Comparison of ENCODE assay signal across 11 cellular contexts in genomic region chr17:36657390-36657762, GRCh38. TPM values are rescaled to one million over a fixed set of nuclear protein-coding genes. Genes with fewer than 3 reads are reported as not detected.
DNase-seq lines count a peak whose midpoint lies in the region; ATAC-seq, FAIRE-seq and TF ChIP-seq lines count a peak whose summit lies in the region.
"Had no signal": no experiment of that assay in that cellular context is flagged by ENCODE, and none has a peak within 500 bp of the region (broad histone marks: within the 10 kb centered on the region; RNA-seq: fewer than 3 reads in every experiment).

No MANE protein-coding gene starts in this region.

- intact Hi-C loops in kidney (cut with DNase I): no loop called here

- H3K27me3 Mint-ChIP-seq in T-helper 2 cell treated with Interferon-gamma antibody and Interleukin-4, amounts not matched to agents 5 μg/mL and 100 μg/mL, for 36 hours (ENCODE audit: low read depth): peaks cover 54% of the 10 kb centered on the region

- H3K27ac ChIP-seq in brain microvascular endothelial cell: no peak overlapping the region
- H3K27ac ChIP-seq in kidney (ENCODE audit: low read depth in 2 of 2, low read length in 2 of 2): no peak overlapping the region

- peaks cover 16% of the 10 kb centered on the region for H3K27me3 ChIP-seq in brain microvascular endothelial cell (replicated peaks)

- in situ Hi-C loops in brain microvascular endothelial cell (cut with HindIII; ENCODE audit: low pct_ligation_motif_present, low sequenced_read_pairs): no loop called here

- H3K36me3 Mint-ChIP-seq in T-helper 2 cell treated with Interferon-gamma antibody and Interleukin-4, amounts not matched to agents 5 μg/mL and 100 μg/mL, for 36 hours (ENCODE audit: low read depth): no peaks in the 10 kb centered on the region
- H3K36me3 Mint-ChIP-seq in stimulated activated effector memory CD8-positive, alpha-beta T cell treated with anti-CD3 and anti-CD28 coated beads, Interleukin-12 subunit alpha, Interleukin-12 subunit beta, amount 100 ng/mL, for 72 hours: no peaks in the 10 kb centered on the region

- FAIRE-seq in kidney (lab: Jason Lieb, UNC): no peak
- FAIRE-seq: A204.1, keratinocyte had no signal

- H3K4me1 Mint-ChIP-seq in T-helper 2 cell treated with Interferon-gamma antibody and Interleukin-4, amounts not matched to agents 5 μg/mL and 100 μg/mL, for 36 hours (ENCODE audit: low read depth): peaks cover 1% of the 10 kb centered on the region
- H3K4me1 Mint-ChIP-seq in stimulated activated effector memory CD8-positive, alpha-beta T cell treated with anti-CD3 and anti-CD28 coated beads, Interleukin-12 subunit alpha, Interleukin-12 subunit beta, amount 100 ng/mL, for 72 hours: peaks cover 4% of the 10 kb centered on the region

- no peaks in the 10 kb centered on the region for H3K9me3 Mint-ChIP-seq in T-helper 2 cell treated with Interferon-gamma antibody and Interleukin-4, amounts not matched to agents 5 μg/mL and 100 μg/mL, for 36 hours
- H3K9me3 Mint-ChIP-seq in stimulated activated effector memory CD8-positive, alpha-beta T cell treated with anti-CD3 and anti-CD28 coated beads, Interleukin-12 subunit alpha, Interleukin-12 subunit beta, amount 100 ng/mL, for 72 hours: no peaks in the 10 kb centered on the region

- H3K9ac ChIP-seq in kidney (ENCODE audit: low read length in 2 of 2): no peak overlapping the region

- H3K4me3 ChIP-seq in brain microvascular endothelial cell (ENCODE audit: low read depth, low read length): peak overlapping the region; percentile 47
- peak overlapping the region; percentile 34 to 41 for H3K4me3 ChIP-seq in kidney (ENCODE audit: low read length in 2 of 2)

- no peaks in the 10 kb centered on the region for H3K9me3 ChIP-seq in kidney (ENCODE audit: control insufficient read depth in 1 of 2, low read length in 2 of 2)

- H3K36me3 ChIP-seq in brain microvascular endothelial cell (replicated peaks) (no peaks in the 10 kb centered on the region), kidney (ENCODE audit: control insufficient read depth in 1 of 2, insufficient read depth in 2 of 2, low read length in 2 of 2) (no peaks in the 10 kb centered on the region)

- TF ChIP-seq CTCF in brain microvascular endothelial cell (IDR thresholded peaks at IDR 0.05; ENCODE audit: low read depth, low read length, missing control alignments) (no peak), kidney (IDR thresholded peaks at IDR 0.05; ENCODE audit: borderline replicate concordance, extremely low read depth, insufficient read depth) (no peak)

- H3K4me3 Mint-ChIP-seq in T-helper 2 cell treated with Interferon-gamma antibody and Interleukin-4, amounts not matched to agents 5 μg/mL and 100 μg/mL, for 36 hours: peak overlapping the region; percentile 11
- peak overlapping the region; percentile 49 for H3K4me3 Mint-ChIP-seq in stimulated activated effector memory CD8-positive, alpha-beta T cell treated with anti-CD3 and anti-CD28 coated beads, Interleukin-12 subunit alpha, Interleukin-12 subunit beta, amount 100 ng/mL, for 72 hours

- peaks cover 0 to 5% of the 10 kb centered on the region in 2 donors for H3K4me1 ChIP-seq in kidney (ENCODE audit: control insufficient read depth in 1 of 2, insufficient read depth in 1 of 2, low read depth in 1 of 2, low read length in 2 of 2)

- no peak for DNase-seq in T-helper 2 cell treated with Interferon-gamma antibody and Interleukin-4, amounts not matched to agents 5 μg/mL and 100 μg/mL, for 36 hours (ENCODE audit: low spot score)
- no peak for DNase-seq in T-helper 2 cell
- DNase-seq in brain microvascular endothelial cell: no peak
- DNase-seq in kidney: no peak
- no peak for DNase-seq in stimulated activated effector memory CD8-positive, alpha-beta T cell treated with anti-CD3 and anti-CD28 coated beads, Interleukin-12 subunit alpha, Interleukin-12 subunit beta, amount 100 ng/mL, for 72 hours (ENCODE audit: low spot score in 2 of 2)
- no peak for DNase-seq in stimulated activated CD8-positive, alpha-beta memory T cell treated with anti-CD3 and anti-CD28 coated beads, Interleukin-4, amount 100 ng/mL, for 48 hours
- no peak for DNase-seq in NCI-H345 treated with DMSO at 0.1 percent for 48 hours (lab: John Stamatoyannopoulos, UW; ENCODE audit: unreplicated experiment)
- DNase-seq in NCI-H2196 (lab: John Stamatoyannopoulos, UW; ENCODE audit: unreplicated experiment): no peak
- DNase-seq: activated CD4-positive, CD25-positive, alpha-beta regulatory T cell had no signal

- no peak overlapping the region for H3K27ac Mint-ChIP-seq in T-helper 2 cell treated with Interferon-gamma antibody and Interleukin-4, amounts not matched to agents 5 μg/mL and 100 μg/mL, for 36 hours
- no peak overlapping the region for H3K27ac Mint-ChIP-seq in stimulated activated effector memory CD8-positive, alpha-beta T cell treated with anti-CD3 and anti-CD28 coated beads, Interleukin-12 subunit alpha, Interleukin-12 subunit beta, amount 100 ng/mL, for 72 hours

- ATAC-seq in stimulated activated effector memory CD8-positive, alpha-beta T cell treated with anti-CD3 and anti-CD28 coated beads, Interleukin-12 subunit alpha, Interleukin-12 subunit beta, amount 100 ng/mL, for 72 hours: no peak

RNA-seq across cellular contexts. Expression of gene MRM1, which starts 56.0 kb away (rescaled TPM):
- total RNA-seq in kidney: 8.3 TPM
- polyA plus RNA-seq in kidney (ENCODE audit: insufficient read depth, low read depth, low replicate concordance): 12.4 TPM
